10 cellular contexts compared by ENCODE assay signal in genomic region chr3:58628823-58629562, GRCh38. TPM values are rescaled to one million over a fixed set of nuclear protein-coding genes. Genes with fewer than 3 reads are reported as not detected.
DNase-seq lines count a peak whose midpoint lies in the region; ATAC-seq and TF ChIP-seq lines count a peak whose summit lies in the region.
"Had no signal": no experiment of that assay in that cellular context is flagged by ENCODE, and none has a peak within 500 bp of the region (broad histone marks: within the 10 kb centered on the region; RNA-seq: fewer than 3 reads in every experiment).

No MANE protein-coding gene starts in this region.

- no peak for TF ChIP-seq EP300 in stomach (IDR thresholded peaks at IDR 0.05)

- DNase-seq in HFFc6 (peak; percentile 94), astrocyte of the hippocampus (ENCODE audit: low read depth, low spot score) (peak; percentile 46), hepatocyte (ENCODE audit: low spot score) (peak; percentile 83), stomach (no peak), superior temporal gyrus (ENCODE audit: extremely low spot score) (no peak), iPS-NIHi7 (ENCODE audit: extremely low spot score) (no peak), HT-29 (ENCODE audit: low spot score) (no peak)
- DNase-seq: foreskin melanocyte had no signal

- H3K79me2 ChIP-seq in hepatocyte = no peaks in the 10 kb centered on the region

- no peak overlapping the region for H3K4me3 ChIP-seq in hepatocyte
- H3K4me3 ChIP-seq in stomach = no peak overlapping the region

- WGBS in hepatocyte (ENCODE audit: low lambda C conversion rate, missing lambda C conversion rate) = 46% methylated on average over 13 of the region's 13 CpGs
- 35 to 54% (median 42%) methylated on average over 13 of the region's 13 CpGs for WGBS in stomach, 5 donors

- intact Hi-C loops in stomach (cut with DNase I; ENCODE audit: low total_unique reads) = loop anchor here (5.0 kb wide), 1 partner anchor 57 kb away; no protein-coding TSS in a partner anchor

- no peak for TF ChIP-seq POLR2A in stomach (IDR thresholded peaks at IDR 0.05)

- peak overlapping the region; percentile 8 for H3K4me2 ChIP-seq in hepatocyte

- H3K4me3 Mint-ChIP-seq in HFFc6 = no peak overlapping the region

- H2AFZ ChIP-seq in hepatocyte = no peak overlapping the region

- no peaks in the 10 kb centered on the region for H3K9me3 Mint-ChIP-seq in HFFc6

- H3K36me3 Mint-ChIP-seq in HFFc6 (ENCODE audit: low read depth) = no peaks in the 10 kb centered on the region

- peaks cover 38% of the 10 kb centered on the region for H3K4me1 ChIP-seq in hepatocyte (ENCODE audit: insufficient read depth)
- peaks cover 16 to 40% (median 35%) of the 10 kb centered on the region in 4 donors for H3K4me1 ChIP-seq in stomach

- no peaks in the 10 kb centered on the region for H3K9me2 ChIP-seq in hepatocyte (replicated peaks; ENCODE audit: insufficient read depth)

- H3K36me3 ChIP-seq in hepatocyte (replicated peaks; ENCODE audit: insufficient read depth, low read depth) (no peaks in the 10 kb centered on the region), stomach (peaks cover 0 to 8% (median 4%) of the 10 kb centered on the region in 4 donors)

- H3K27me3 ChIP-seq in hepatocyte = no peaks in the 10 kb centered on the region
- no peaks in the 10 kb centered on the region for H3K27me3 ChIP-seq in stomach

- peak overlapping the region; percentile 59 for H3K27ac ChIP-seq in hepatocyte
- peak overlapping the region; percentile 31 to 74 (median 68) for H3K27ac ChIP-seq in stomach

- H4K20me1 ChIP-seq in hepatocyte (ENCODE audit: insufficient read depth, poor library complexity, severe bottlenecking) = no peaks in the 10 kb centered on the region

- no peak for ATAC-seq in GM18519 (IDR thresholded peaks at IDR 0.05; ENCODE audit: low FRiP score, unreplicated experiment)

- no peak overlapping the region for H3K27ac Mint-ChIP-seq in HFFc6

- H3K27me3 Mint-ChIP-seq in HFFc6 (ENCODE audit: insufficient read depth) = peaks cover 7% of the 10 kb centered on the region

- H3K4me1 Mint-ChIP-seq in HFFc6 (ENCODE audit: low read depth) = peaks cover 15% of the 10 kb centered on the region

- H3K9me3 ChIP-seq in hepatocyte (ENCODE audit: low read depth) (no peaks in the 10 kb centered on the region), stomach (no peaks in the 10 kb centered on the region)

- TF ChIP-seq CTCF in HFFc6 (IDR thresholded peaks at IDR 0.05) (peak; percentile 22; the same call in 1 of the 2 replicates), hepatocyte (IDR thresholded peaks at IDR 0.05; ENCODE audit: poor library complexity) (no peak), stomach (IDR thresholded peaks at IDR 0.05) (no peak)

RNA-seq across cellular contexts. Expression of gene FAM3D, which starts 37.6 kb away (rescaled TPM):
- not detected for total RNA-seq in HFFc6 (2021; fragmentation: NEBNext Ultra II Directional; extraction: Animal tissue kit (Norgen Biotek cat#: 25700))
- total RNA-seq in hepatocyte (0.60 and 4.5 TPM in 2 replicates), stomach (100 to 1,000 TPM in 2 of 5 donors, 10 to 100 TPM in 1, 1 to 10 TPM in 2; 7.6 to 581 (median 25.3) TPM)
- polyA plus RNA-seq in hepatocyte (3.7 and 4.3 TPM in 2 replicates), stomach (100 to 1,000 TPM in 1 of 3 donors, 10 to 100 TPM in 2; 11.9 to 200 (median 52.8) TPM)
- 50.2 and 58.0 TPM in 2 replicates for total RNA-seq in HT-29 (2014; rRNA removed; shearing (Covaris generic))
- total RNA-seq: activated CD8-positive, alpha-beta memory T cell treated with anti-CD3 and anti-CD28 coated beads for 36 hours had no signal

RNA-seq across cellular contexts. Expression of gene FAM107A, which starts 51.8 kb away (rescaled TPM):
- under 1 TPM in 4 of 6 experiments, not detected in 2; 0.11 to 0.22 (median 0.12) TPM for total RNA-seq in HFFc6 (2021; fragmentation: NEBNext Ultra II Directional; extraction: Animal tissue kit (Norgen Biotek cat#: 25700))
- total RNA-seq in hepatocyte = 0.24 and 0.93 TPM in 2 replicates
- 0.40 and 0.58 TPM in 2 replicates for polyA plus RNA-seq in hepatocyte
- 10 to 100 TPM in 4 of 5 donors, 1 to 10 TPM in 1; 4.7 to 35.2 (median 16.2) TPM for total RNA-seq in stomach
- polyA plus RNA-seq in stomach = 10 to 100 TPM; 22.4 to 55.4 (median 35.6) TPM
- total RNA-seq in HT-29 (2014; rRNA removed; shearing (Covaris generic)) = 0.10 TPM in 1 of 2 replicates, not detected in the other
- total RNA-seq: activated CD8-positive, alpha-beta memory T cell treated with anti-CD3 and anti-CD28 coated beads for 36 hours had no signal

Comparison
In these comparisons a context has a peak if more than half of its experiments do, and no peak if none do; other contexts are left out.
1. DNase-seq: peak in HFFc6 (single experiment), astrocyte of the hippocampus (single experiment) and hepatocyte (single experiment); none in stomach (single experiment), superior temporal gyrus (single experiment), iPS-NIHi7 (single experiment) and HT-29 (single experiment).